ENCODE assay signal across 36 cellular contexts in genomic region chr11:2968501-2968900, GRCh38. TPM values are rescaled to one million over a fixed set of nuclear protein-coding genes. Genes with fewer than 3 reads are reported as not detected.
"Had no signal": no experiment of that assay in that cellular context is flagged by ENCODE, and none has a peak within 500 bp of the region (broad histone marks: within the 10 kb centered on the region; RNA-seq: fewer than 3 reads in every experiment).

No MANE protein-coding gene starts in this region.

- H3K9me3 Mint-ChIP-seq: activated naive CD4-positive, alpha-beta T cell treated with anti-CD3 and anti-CD28 coated beads for 36 hours; activated naive CD4-positive, alpha-beta T cell treated with anti-CD3 and anti-CD28 coated beads, Interleukin-2, amount 10 ng/mL, durations not matched to agents 7 days and 5 days; activated naive CD4-positive, alpha-beta T cell treated with anti-CD3 and anti-CD28 coated beads, Interleukin-2, amount 50 U/mL, for 24 hours; activated naive CD4-positive, alpha-beta T cell treated with anti-CD3 and anti-CD28 coated beads, Interleukin-2, amount 50 U/mL, for 72 hours; activated naive CD8-positive, alpha-beta T cell treated with anti-CD3 and anti-CD28 coated beads for 36 hours; activated naive CD8-positive, alpha-beta T cell treated with anti-CD3 and anti-CD28 coated beads, Interleukin-2, amount 10 ng/mL, durations not matched to agents 7 days and 5 days; activated naive CD8-positive, alpha-beta T cell treated with anti-CD3 and anti-CD28 coated beads, Interleukin-2, amount 50 U/mL, for 24 hours; activated T-cell treated with anti-CD3 and anti-CD28 coated beads, Interleukin-2, amount 50 U/mL, for 4 hours; activated T-helper 1 cell treated with anti-CD3 and anti-CD28 coated beads, Interleukin-12 subunit alpha, Interleukin-12 subunit beta, Interleukin-2, Interleukin-4 antibody, amounts not matched to agents 30 ng/mL and 10 ng/mL and 1 ng/mL, durations not matched to agents 14 hours and 24 hours and 36 hours; activated T-helper 17 cell treated with anti-CD3 and anti-CD28 coated beads, Interleukin-2, amount 50 U/mL, for 72 hours; activated T-helper 2 cell treated with anti-CD3 and anti-CD28 coated beads, Interferon-gamma antibody, Interleukin-2, Interleukin-4, amounts not matched to agents 10 μg/mL and 5 μg/mL and 100 μg/mL, durations not matched to agents 14 hours and 24 hours and 36 hours; brain; central memory CD8-positive, alpha-beta T cell had no signal

- H3K4me3 Mint-ChIP-seq: activated naive CD4-positive, alpha-beta T cell treated with anti-CD3 and anti-CD28 coated beads for 36 hours; activated naive CD4-positive, alpha-beta T cell treated with anti-CD3 and anti-CD28 coated beads, Interleukin-2, amount 10 ng/mL, durations not matched to agents 7 days and 5 days; activated naive CD4-positive, alpha-beta T cell treated with anti-CD3 and anti-CD28 coated beads, Interleukin-2, amount 50 U/mL, for 24 hours; activated naive CD8-positive, alpha-beta T cell; activated naive CD8-positive, alpha-beta T cell treated with anti-CD3 and anti-CD28 coated beads for 36 hours; activated naive CD8-positive, alpha-beta T cell treated with anti-CD3 and anti-CD28 coated beads, Interleukin-2, amount 10 ng/mL, durations not matched to agents 7 days and 5 days; activated naive CD8-positive, alpha-beta T cell treated with anti-CD3 and anti-CD28 coated beads, Interleukin-2, amount 50 U/mL, for 24 hours; activated T-cell treated with anti-CD3 and anti-CD28 coated beads, Interleukin-2, amount 50 U/mL, for 4 hours; activated T-helper 1 cell treated with anti-CD3 and anti-CD28 coated beads, Interleukin-12 subunit alpha, Interleukin-12 subunit beta, Interleukin-2, Interleukin-4 antibody, amounts not matched to agents 30 ng/mL and 10 ng/mL and 1 ng/mL, durations not matched to agents 14 hours and 24 hours and 36 hours; activated T-helper 17 cell treated with anti-CD3 and anti-CD28 coated beads, Interleukin-2, amount 50 U/mL, for 72 hours; brain; central memory CD8-positive, alpha-beta T cell had no signal

- H3K4me1 ChIP-seq: adrenal gland, ascending aorta, body of pancreas, breast epithelium had no signal

- H3K4me3 ChIP-seq: adrenal gland, ascending aorta, body of pancreas, breast epithelium, cardiac muscle cell had no signal

- H3K27ac Mint-ChIP-seq: activated naive CD4-positive, alpha-beta T cell treated with anti-CD3 and anti-CD28 coated beads for 36 hours; activated naive CD4-positive, alpha-beta T cell treated with anti-CD3 and anti-CD28 coated beads, Interleukin-2, amount 10 ng/mL, durations not matched to agents 7 days and 5 days; activated naive CD4-positive, alpha-beta T cell treated with anti-CD3 and anti-CD28 coated beads, Interleukin-2, amount 50 U/mL, for 24 hours; activated naive CD4-positive, alpha-beta T cell treated with anti-CD3 and anti-CD28 coated beads, Interleukin-2, amount 50 U/mL, for 72 hours; activated naive CD8-positive, alpha-beta T cell treated with anti-CD3 and anti-CD28 coated beads, Interleukin-2, amount 50 U/mL, for 24 hours; activated T-helper 1 cell treated with anti-CD3 and anti-CD28 coated beads, Interleukin-12 subunit alpha, Interleukin-12 subunit beta, Interleukin-2, Interleukin-4 antibody, amounts not matched to agents 30 ng/mL and 10 ng/mL and 1 ng/mL, durations not matched to agents 14 hours and 24 hours and 36 hours; activated T-helper 17 cell treated with anti-CD3 and anti-CD28 coated beads, Interleukin-2, amount 50 U/mL, for 72 hours; activated T-helper 2 cell treated with anti-CD3 and anti-CD28 coated beads, Interferon-gamma antibody, Interleukin-2, Interleukin-4, amounts not matched to agents 10 μg/mL and 5 μg/mL and 100 μg/mL, durations not matched to agents 14 hours and 24 hours and 36 hours had no signal

- H3K27me3 Mint-ChIP-seq: activated naive CD4-positive, alpha-beta T cell treated with anti-CD3 and anti-CD28 coated beads, Interleukin-2, amount 10 ng/mL, durations not matched to agents 7 days and 5 days; activated naive CD4-positive, alpha-beta T cell treated with anti-CD3 and anti-CD28 coated beads, Interleukin-2, amount 50 U/mL, for 24 hours; activated naive CD8-positive, alpha-beta T cell; activated naive CD8-positive, alpha-beta T cell treated with anti-CD3 and anti-CD28 coated beads for 36 hours; activated naive CD8-positive, alpha-beta T cell treated with anti-CD3 and anti-CD28 coated beads, Interleukin-2, amount 10 ng/mL, durations not matched to agents 7 days and 5 days; activated naive CD8-positive, alpha-beta T cell treated with anti-CD3 and anti-CD28 coated beads, Interleukin-2, amount 50 U/mL, for 24 hours; activated T-helper 17 cell treated with anti-CD3 and anti-CD28 coated beads, Interleukin-2, amount 50 U/mL, for 72 hours; brain; central memory CD8-positive, alpha-beta T cell had no signal

- H3K27me3 ChIP-seq: adrenal gland, ascending aorta, body of pancreas, brain microvascular endothelial cell, breast epithelium, cardiac muscle cell had no signal

- H3K4me1 Mint-ChIP-seq: brain had no signal

- ATAC-seq: activated naive CD4-positive, alpha-beta T cell treated with anti-CD3 and anti-CD28 coated beads, Interleukin-2, amount 50 U/mL, for 72 hours; activated naive CD8-positive, alpha-beta T cell treated with anti-CD3 and anti-CD28 coated beads, Interleukin-2, amount 50 U/mL, for 24 hours; activated T-cell treated with anti-CD3 and anti-CD28 coated beads, Interleukin-2, amount 50 U/mL, for 4 hours; activated T-helper 17 cell treated with anti-CD3 and anti-CD28 coated beads, Interleukin-2, amount 50 U/mL, for 72 hours; body of pancreas had no signal

- DNase-seq: activated effector memory CD4-positive, alpha-beta T cell treated with anti-CD3 and anti-CD28 coated beads, Interleukin-2, amount 50 U/mL, for 16 hours; activated effector memory CD4-positive, alpha-beta T cell treated with Interleukin-2 at 50 U/mL for 16 hours; activated gamma-delta T cell; activated gamma-delta T cell treated with Interleukin-2 at 50 U/mL for 16 hours; activated naive CD4-positive, alpha-beta T cell; activated naive CD4-positive, alpha-beta T cell treated with anti-CD3 and anti-CD28 coated beads for 36 hours; activated naive CD4-positive, alpha-beta T cell treated with anti-CD3 and anti-CD28 coated beads, Interleukin-2, amount 10 ng/mL, durations not matched to agents 7 days and 5 days; activated naive CD4-positive, alpha-beta T cell treated with anti-CD3 and anti-CD28 coated beads, Interleukin-2, amount 50 U/mL, for 16 hours; activated naive CD4-positive, alpha-beta T cell treated with Interleukin-2 at 50 U/mL for 16 hours; activated naive CD8-positive, alpha-beta T cell treated with anti-CD3 and anti-CD28 coated beads for 36 hours; activated naive CD8-positive, alpha-beta T cell treated with anti-CD3 and anti-CD28 coated beads, Interleukin-2, amount 10 ng/mL, durations not matched to agents 7 days and 5 days; activated naive CD8-positive, alpha-beta T cell treated with anti-CD3 and anti-CD28 coated beads, Interleukin-2, amount 50 U/mL, for 24 hours; activated T-cell treated with anti-CD3 and anti-CD28 coated beads, Interleukin-2, amount 50 U/mL, for 4 hours; activated T-cell treated with anti-CD3 and anti-CD28 coated beads, Interleukin-2, amount 50 U/mL, for 48 hours; adrenal gland; amniotic stem cell; amygdala; anterior cingulate cortex; aorta; body of pancreas; brain microvascular endothelial cell; caudate nucleus; central memory CD4-positive, alpha-beta T cell; cerebellar nuclear complex had no signal

- H3K27ac ChIP-seq: adrenal gland, ascending aorta, body of pancreas, brain microvascular endothelial cell, breast epithelium, cardiac muscle cell had no signal

- H3K9me3 ChIP-seq: adrenal gland, ascending aorta, body of pancreas, breast epithelium had no signal

RNA-seq across cellular contexts. Expression of gene PHLDA2, which starts 39.3 kb away (rescaled TPM):
- total RNA-seq: ascending aorta, cerebellum had no signal
